24 cellular contexts compared by ENCODE assay signal in the genomic region with DNA sequence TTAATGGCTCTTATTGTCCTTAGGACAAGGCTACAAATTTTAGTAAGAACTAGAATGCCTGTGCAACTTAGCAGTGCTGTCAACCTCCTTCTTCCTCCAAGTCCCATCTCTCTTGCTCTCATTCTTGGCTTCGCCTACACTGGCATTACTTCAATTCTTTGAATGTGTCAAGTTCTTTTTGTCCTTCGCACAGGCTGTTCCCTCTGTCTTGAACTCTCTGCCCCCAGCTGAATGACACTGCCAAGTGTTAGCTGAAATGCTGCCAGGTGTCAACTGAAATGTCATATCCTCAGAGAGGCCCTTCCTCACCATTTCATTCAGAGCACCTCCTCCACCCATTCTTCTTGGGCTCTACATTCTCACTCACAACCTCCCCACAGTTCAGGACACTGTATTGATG. TPM values are rescaled to one million over a fixed set of nuclear protein-coding genes. Genes with fewer than 3 reads are reported as not detected.
DNase-seq lines count a peak whose midpoint lies in the region; ATAC-seq and TF ChIP-seq lines count a peak whose summit lies in the region.
"Had no signal": no experiment of that assay in that cellular context is flagged by ENCODE, and none has a peak within 500 bp of the region (broad histone marks: within the 10 kb centered on the region; RNA-seq: fewer than 3 reads in every experiment).

No MANE protein-coding gene starts in this region.

- no peak overlapping the region for H3K9ac ChIP-seq in liver (ENCODE audit: low read depth in 1 of 2, low read length in 2 of 2)
- H3K9ac ChIP-seq: BLaER1 treated with 17β-estradiol and CSF1 and Interleukin-3, amounts not matched to agents 10 nM and 100 nM had no signal

- ATAC-seq in right lobe of liver (no peak), SK-N-SH treated with all-trans-retinoic acid at 6 μM for 48 hours (no peak)
- ATAC-seq: HCT116, HepG2 had no signal

- CTCF ChIA-PET in activated CD4-positive, alpha-beta memory T cell treated with anti-CD3 and anti-CD28 coated beads for 36 hours (lab: Charles Lee) = no interaction called here

- TF ChIP-seq RAD21 in liver (IDR thresholded peaks at IDR 0.05) = no peak

- H3K4me1 ChIP-seq in liver (ENCODE audit: control insufficient read depth in 4 of 4, insufficient read depth in 4 of 4, low read length in 3 of 4) (no peaks in the 10 kb centered on the region), right lobe of liver (no peaks in the 10 kb centered on the region), testis (no peaks in the 10 kb centered on the region)
- H3K4me1 ChIP-seq: Caco-2 had no signal

- no peak overlapping the region for H3K4me3 ChIP-seq in liver (ENCODE audit: low read depth in 1 of 3, low read length in 3 of 3)
- no peak overlapping the region for H3K4me3 ChIP-seq in right lobe of liver
- no peak overlapping the region for H3K4me3 ChIP-seq in testis
- H3K4me3 ChIP-seq: BLaER1 treated with 17β-estradiol and CSF1 and Interleukin-3, amounts not matched to agents 10 nM and 100 nM; SK-N-MC had no signal

- DNase-seq in right lobe of liver (no peak), cerebellar cortex (ENCODE audit: low spot score) (peak; percentile 4), testis (peak; percentile 24)
- DNase-seq in stimulated activated CD4-positive, alpha-beta T cell treated with anti-CD3 and anti-CD28 coated beads, Interleukin-4, amount 100 ng/mL, for 1 hour = no peak
- DNase-seq in activated CD4-positive, alpha-beta memory T cell treated with anti-CD3 and anti-CD28 coated beads for 36 hours = no peak
- DNase-seq: ACHN; Caco-2; CD4-positive, alpha-beta memory T cell; DMS 273 treated with DMSO at 0.1 percent for 48 hours; GOT3; KBM-7; NCI-H1092; NCI-H1436; NCI-H187 treated with DMSO at 0.1 percent for 48 hours; NCI-H524 treated with DMSO at 0.1 percent for 48 hours; NCI-H82 had no signal

- H3K27me3 ChIP-seq in liver (ENCODE audit: control insufficient read depth in 4 of 4, insufficient read depth in 4 of 4, low read length in 3 of 4) = no peaks in the 10 kb centered on the region
- H3K27me3 ChIP-seq in right lobe of liver = no peaks in the 10 kb centered on the region
- H3K27me3 ChIP-seq in testis = no peaks in the 10 kb centered on the region
- H3K27me3 ChIP-seq: BLaER1 treated with 17β-estradiol and CSF1 and Interleukin-3, amounts not matched to agents 10 nM and 100 nM had no signal

- H3K36me3 ChIP-seq in liver (ENCODE audit: control insufficient read depth in 4 of 4, insufficient read depth in 3 of 4, low read depth in 1 of 4, low read length in 3 of 4) (no peaks in the 10 kb centered on the region), right lobe of liver (no peaks in the 10 kb centered on the region), testis (ENCODE audit: low read depth, missing control alignments) (no peaks in the 10 kb centered on the region)
- H3K36me3 ChIP-seq: BLaER1 treated with 17β-estradiol and CSF1 and Interleukin-3, amounts not matched to agents 10 nM and 100 nM had no signal

- WGBS in liver = 88% methylated on average over 2 of the region's 2 CpGs
- 95% methylated on average over 2 of the region's 2 CpGs for WGBS in right lobe of liver (ENCODE audit: insufficient coverage, low coverage, low lambda C conversion rate, missing lambda C conversion rate)
- WGBS in testis, 2 donors = 50 to 52% methylated on average over 2 of the region's 2 CpGs

- TF ChIP-seq CTCF in liver (IDR thresholded peaks at IDR 0.05; ENCODE audit: low read depth, low read length, missing input control) (no peak), right lobe of liver (IDR thresholded peaks at IDR 0.05) (no peak), nephron (IDR thresholded peaks at IDR 0.05; ENCODE audit: unreplicated experiment in 3 of 3) (no peak), testis (IDR thresholded peaks at IDR 0.05) (no peak)

- H3K27ac Mint-ChIP-seq in nephron = peak overlapping the region in 2 of 3 experiments; percentile 8 to 28
- no peak overlapping the region for H3K27ac Mint-ChIP-seq in activated CD4-positive, alpha-beta memory T cell treated with anti-CD3 and anti-CD28 coated beads for 36 hours
- H3K27ac Mint-ChIP-seq: CD4-positive, alpha-beta memory T cell had no signal

- H3K27ac ChIP-seq in liver (ENCODE audit: low read depth in 1 of 2, low read length in 2 of 2) (no peak overlapping the region), right lobe of liver (no peak overlapping the region), testis (no peak overlapping the region)
- H3K27ac ChIP-seq: HL-60, SK-N-MC had no signal

- POLR2A ChIA-PET in activated CD4-positive, alpha-beta memory T cell treated with anti-CD3 and anti-CD28 coated beads for 36 hours (lab: Charles Lee) = no interaction called here

- H3K9me3 ChIP-seq in liver (ENCODE audit: control insufficient read depth in 4 of 4, low read length in 3 of 4) = no peaks in the 10 kb centered on the region
- H3K9me3 ChIP-seq in right lobe of liver = no peaks in the 10 kb centered on the region
- H3K9me3 ChIP-seq in testis = no peaks in the 10 kb centered on the region
- H3K9me3 ChIP-seq: Caco-2 had no signal

- peaks cover under 1% of the 10 kb centered on the region for H3K27me3 Mint-ChIP-seq in nephron (ENCODE audit: low read depth)
- H3K27me3 Mint-ChIP-seq in activated CD4-positive, alpha-beta memory T cell treated with anti-CD3 and anti-CD28 coated beads for 36 hours = peaks cover 20% of the 10 kb centered on the region

- intact Hi-C loops in right lobe of liver (cut with DNase I) (no loop called here), testis (cut with DNase I; ENCODE audit: low total_unique reads) (no loop called here)
- intact Hi-C loops in activated CD4-positive, alpha-beta memory T cell treated with anti-CD3 and anti-CD28 coated beads for 36 hours (cut with micrococcal nuclease) = no loop called here

- no peak overlapping the region for H3K4me3 Mint-ChIP-seq in nephron
- H3K4me3 Mint-ChIP-seq in activated CD4-positive, alpha-beta memory T cell treated with anti-CD3 and anti-CD28 coated beads for 36 hours = no peak overlapping the region
- H3K4me3 Mint-ChIP-seq: CD4-positive, alpha-beta memory T cell had no signal

- no peaks in the 10 kb centered on the region for H3K36me3 Mint-ChIP-seq in nephron (ENCODE audit: low read depth)
- no peaks in the 10 kb centered on the region for H3K36me3 Mint-ChIP-seq in activated CD4-positive, alpha-beta memory T cell treated with anti-CD3 and anti-CD28 coated beads for 36 hours
- H3K36me3 Mint-ChIP-seq: CD4-positive, alpha-beta memory T cell had no signal

- H3K4me1 Mint-ChIP-seq in nephron = peaks cover 49% of the 10 kb centered on the region
- H3K4me1 Mint-ChIP-seq in activated CD4-positive, alpha-beta memory T cell treated with anti-CD3 and anti-CD28 coated beads for 36 hours (ENCODE audit: low read depth) = no peaks in the 10 kb centered on the region
- H3K4me1 Mint-ChIP-seq: CD4-positive, alpha-beta memory T cell had no signal

- peaks cover 13% of the 10 kb centered on the region for H3K9me3 Mint-ChIP-seq in nephron
- H3K9me3 Mint-ChIP-seq in activated CD4-positive, alpha-beta memory T cell treated with anti-CD3 and anti-CD28 coated beads for 36 hours = no peaks in the 10 kb centered on the region

- no peak for TF ChIP-seq POLR2A in right lobe of liver (IDR thresholded peaks at IDR 0.05)
- TF ChIP-seq POLR2A in testis (IDR thresholded peaks at IDR 0.05) = no peak

TF ChIP-seq in liver, 16 proteins besides CTCF, POLR2A, EP300 and RAD21:
- TF ChIP-seq RXRA (IDR thresholded peaks at IDR 0.05) = no peak
- TF ChIP-seq NR2F2 (IDR thresholded peaks at IDR 0.05) = peak; percentile 77
- no peak for TF ChIP-seq SP1 (IDR thresholded peaks at IDR 0.05)
- TF ChIP-seq, protein P1, sequence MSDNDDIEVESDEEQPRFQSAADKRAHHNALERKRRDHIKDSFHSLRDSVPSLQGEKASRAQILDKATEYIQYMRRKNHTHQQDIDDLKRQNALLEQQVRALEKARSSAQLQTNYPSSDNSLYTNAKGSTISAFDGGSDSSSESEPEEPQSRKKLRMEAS (IDR thresholded peaks at IDR 0.05) = no peak

TF ChIP-seq in SK-N-SH treated with all-trans-retinoic acid at 6 μM for 48 hours, 23 proteins besides CTCF, POLR2A, EP300 and RAD21 (continues in another document):
- no peak for TF ChIP-seq ZNF8 (CRISPR knock-in tag; IDR thresholded peaks at IDR 0.05)
- TF ChIP-seq TOX (CRISPR knock-in tag; IDR thresholded peaks at IDR 0.05; ENCODE audit: borderline replicate concordance) = no peak
- TF ChIP-seq, protein P2, sequence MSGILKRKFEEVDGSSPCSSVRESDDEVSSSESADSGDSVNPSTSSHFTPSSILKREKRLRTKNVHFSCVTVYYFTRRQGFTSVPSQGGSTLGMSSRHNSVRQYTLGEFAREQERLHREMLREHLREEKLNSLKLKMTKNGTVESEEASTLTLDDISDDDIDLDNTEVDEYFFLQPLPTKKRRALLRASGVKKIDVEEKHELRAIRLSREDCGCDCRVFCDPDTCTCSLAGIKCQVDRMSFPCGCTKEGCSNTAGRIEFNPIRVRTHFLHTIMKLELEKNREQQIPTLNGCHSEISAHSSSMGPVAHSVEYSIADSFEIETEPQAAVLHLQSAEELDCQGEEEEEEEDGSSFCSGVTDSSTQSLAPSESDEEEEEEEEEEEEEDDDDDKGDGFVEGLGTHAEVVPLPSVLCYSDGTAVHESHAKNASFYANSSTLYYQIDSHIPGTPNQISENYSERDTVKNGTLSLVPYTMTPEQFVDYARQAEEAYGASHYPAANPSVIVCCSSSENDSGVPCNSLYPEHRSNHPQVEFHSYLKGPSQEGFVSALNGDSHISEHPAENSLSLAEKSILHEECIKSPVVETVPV (CRISPR knock-in tag; IDR thresholded peaks at IDR 0.05) = no peak
- no peak for TF ChIP-seq BACH2 (CRISPR knock-in tag; IDR thresholded peaks at IDR 0.05; ENCODE audit: borderline replicate concordance)
- no peak for TF ChIP-seq GLIS3 (CRISPR knock-in tag; IDR thresholded peaks at IDR 0.05)
- TF ChIP-seq ZNF565 (CRISPR knock-in tag; conservative IDR thresholded peaks at IDR 0.05; ENCODE audit: low read depth) = no peak
- TF ChIP-seq OSR1 (CRISPR knock-in tag; IDR thresholded peaks at IDR 0.05) = no peak
- TF ChIP-seq RARB (CRISPR knock-in tag; IDR thresholded peaks at IDR 0.05) = no peak
- no peak for TF ChIP-seq TCF4 (CRISPR knock-in tag; IDR thresholded peaks at IDR 0.05; ENCODE audit: borderline replicate concordance)

RNA-seq across cellular contexts. Expression of a gene that starts 48.8 kb away (rescaled TPM):
- total RNA-seq in liver (10 to 100 TPM; 54.6 to 72.7 TPM), right lobe of liver (10 to 100 TPM; 33.1 to 41.9 (median 35.9) TPM), testis (100 to 1,000 TPM; 105 to 128 TPM)
- polyA plus RNA-seq in liver (10 to 100 TPM; 49.3 to 55.2 TPM), testis (ENCODE audit: insufficient read depth, low read depth, low replicate concordance) (249 TPM)
- total RNA-seq in activated CD4-positive, alpha-beta memory T cell treated with anti-CD3 and anti-CD28 coated beads for 36 hours = 100 to 1,000 TPM; 104 to 109 TPM

Comparison
In these comparisons a context has a peak if more than half of its experiments do, and no peak if none do; other contexts are left out.
1. DNase-seq: peak in cerebellar cortex (single experiment) and testis (single experiment); none in right lobe of liver (0 of 3), stimulated activated CD4-positive, alpha-beta T cell treated with anti-CD3 and anti-CD28 coated beads, Interleukin-4, amount 100 ng/mL, for 1 hour (single experiment) and activated CD4-positive, alpha-beta memory T cell treated with anti-CD3 and anti-CD28 coated beads for 36 hours (single experiment).